In genomic region chr1:120684397-120684796, GRCh38 we compare ENCODE assay signal across 7 cellular contexts. TPM values are rescaled to one million over a fixed set of nuclear protein-coding genes. Genes with fewer than 3 reads are reported as not detected.
DNase-seq lines count a peak whose midpoint lies in the region; ATAC-seq and TF ChIP-seq lines count a peak whose summit lies in the region.
"Not testable (repeated sequence)": the region's sequence is repeated elsewhere in the genome, so short reads cannot be mapped to it uniquely, and the experiment has no call there.

No MANE protein-coding gene starts in this region.

- not testable (repeated sequence) for H3K36me3 ChIP-seq in CD8-positive, alpha-beta T cell (ENCODE audit: insufficient read depth, low read length); RWPE2 (ENCODE audit: low read depth); mucosa of descending colon (ENCODE audit: low read depth); gastrocnemius medialis

- TF ChIP-seq CTCF in CD8-positive, alpha-beta T cell (IDR thresholded peaks at IDR 0.05), result peak; percentile 8
- not testable (repeated sequence) for TF ChIP-seq CTCF in RWPE2 (IDR thresholded peaks at IDR 0.05; ENCODE audit: poor library complexity, severe bottlenecking); mucosa of descending colon (IDR thresholded peaks at IDR 0.05); gastrocnemius medialis (IDR thresholded peaks at IDR 0.05 in 4 of 5, conservative IDR thresholded peaks at IDR 0.05 in 1 of 5)

- not testable (repeated sequence) for TF ChIP-seq POLR2A in gastrocnemius medialis (IDR thresholded peaks at IDR 0.05)

- H3K4me3 ChIP-seq in CD8-positive, alpha-beta T cell (ENCODE audit: low read depth, low read length); RWPE2 (ENCODE audit: severe bottlenecking); mucosa of descending colon; gastrocnemius medialis: not testable (repeated sequence)

- POLR2A ChIA-PET in CD8-positive, alpha-beta T cell (lab: Charles Lee), result not testable (repeated sequence)

- intact Hi-C loops in CD8-positive, alpha-beta T cell (cut with DNase I, micrococcal nuclease); left ventricle myocardium superior (cut with micrococcal nuclease); mucosa of descending colon (cut with DNase I, micrococcal nuclease); gastrocnemius medialis (cut with DNase I; ENCODE audit: low total_unique reads): not testable (repeated sequence)

- ATAC-seq in CD8-positive, alpha-beta T cell, result peak; percentile 82
- ATAC-seq in RWPE2 (ENCODE audit: low read depth), result peak; percentile 73; the same call in 2 of the 3 replicates
- ATAC-seq in activated CD8-positive, alpha-beta memory T cell treated with anti-CD3 and anti-CD28 coated beads, Interleukin-2, amount 10 ng/mL, durations not matched to agents 7 days and 5 days, result peak; percentile 74
- ATAC-seq in effector memory CD8-positive, alpha-beta T cell (replicated peaks), result peak; percentile 55
- ATAC-seq in left ventricle myocardium superior, result peak; percentile 76
- peak; percentile 77 for ATAC-seq in mucosa of descending colon
- ATAC-seq in gastrocnemius medialis, result peak; percentile 80 to 96

- not testable (repeated sequence) for H3K4me1 Mint-ChIP-seq in CD8-positive, alpha-beta T cell (ENCODE audit: low read depth); activated CD8-positive, alpha-beta memory T cell treated with anti-CD3 and anti-CD28 coated beads, Interleukin-2, amount 10 ng/mL, durations not matched to agents 7 days and 5 days; effector memory CD8-positive, alpha-beta T cell (ENCODE audit: low read depth in 2 of 2)

- CTCF ChIA-PET in CD8-positive, alpha-beta T cell (lab: Charles Lee); activated CD8-positive, alpha-beta memory T cell treated with anti-CD3 and anti-CD28 coated beads, Interleukin-2, amount 10 ng/mL, durations not matched to agents 7 days and 5 days (lab: Charles Lee): not testable (repeated sequence)

- H3K27me3 ChIP-seq in CD8-positive, alpha-beta T cell (ENCODE audit: insufficient read depth, low read length); RWPE2 (ENCODE audit: insufficient read depth, poor library complexity, severe bottlenecking); gastrocnemius medialis: not testable (repeated sequence)

- not testable (repeated sequence) for H3K9me3 Mint-ChIP-seq in CD8-positive, alpha-beta T cell; activated CD8-positive, alpha-beta memory T cell treated with anti-CD3 and anti-CD28 coated beads, Interleukin-2, amount 10 ng/mL, durations not matched to agents 7 days and 5 days (ENCODE audit: low read depth); effector memory CD8-positive, alpha-beta T cell

- DNase-seq in CD8-positive, alpha-beta T cell; RWPE2 (ENCODE audit: low spot score); activated CD8-positive, alpha-beta memory T cell treated with anti-CD3 and anti-CD28 coated beads, Interleukin-2, amount 10 ng/mL, durations not matched to agents 7 days and 5 days; effector memory CD8-positive, alpha-beta T cell; left ventricle myocardium superior; mucosa of descending colon; gastrocnemius medialis: not testable (repeated sequence)

- not testable (repeated sequence) for H3K4me1 ChIP-seq in CD8-positive, alpha-beta T cell (ENCODE audit: insufficient read depth, low read length); RWPE2 (ENCODE audit: insufficient read depth, poor library complexity, severe bottlenecking); mucosa of descending colon (ENCODE audit: low read depth); gastrocnemius medialis

- not testable (repeated sequence) for H3K27me3 Mint-ChIP-seq in CD8-positive, alpha-beta T cell (ENCODE audit: low read depth); activated CD8-positive, alpha-beta memory T cell treated with anti-CD3 and anti-CD28 coated beads, Interleukin-2, amount 10 ng/mL, durations not matched to agents 7 days and 5 days; effector memory CD8-positive, alpha-beta T cell

- not testable (repeated sequence) for H3K36me3 Mint-ChIP-seq in CD8-positive, alpha-beta T cell; activated CD8-positive, alpha-beta memory T cell treated with anti-CD3 and anti-CD28 coated beads, Interleukin-2, amount 10 ng/mL, durations not matched to agents 7 days and 5 days; effector memory CD8-positive, alpha-beta T cell (ENCODE audit: insufficient read depth)

- H3K9me3 ChIP-seq in CD8-positive, alpha-beta T cell (ENCODE audit: low read length); RWPE2 (ENCODE audit: severe bottlenecking); mucosa of descending colon; gastrocnemius medialis: not testable (repeated sequence)

- H3K27ac Mint-ChIP-seq in CD8-positive, alpha-beta T cell; activated CD8-positive, alpha-beta memory T cell treated with anti-CD3 and anti-CD28 coated beads, Interleukin-2, amount 10 ng/mL, durations not matched to agents 7 days and 5 days; effector memory CD8-positive, alpha-beta T cell: not testable (repeated sequence)

- in situ Hi-C loops in gastrocnemius medialis (cut with MboI; ENCODE audit: low sequenced_read_pairs in 4 of 4), result not testable (repeated sequence)

- H3K27ac ChIP-seq in CD8-positive, alpha-beta T cell (ENCODE audit: low read depth, low read length); RWPE2 (ENCODE audit: poor library complexity, severe bottlenecking); gastrocnemius medialis: not testable (repeated sequence)

- not testable (repeated sequence) for H3K4me3 Mint-ChIP-seq in CD8-positive, alpha-beta T cell; activated CD8-positive, alpha-beta memory T cell treated with anti-CD3 and anti-CD28 coated beads, Interleukin-2, amount 10 ng/mL, durations not matched to agents 7 days and 5 days; effector memory CD8-positive, alpha-beta T cell

RNA-seq across cellular contexts. Expression of gene NBPF26, which starts 39.3 kb away (rescaled TPM):
- total RNA-seq in CD8-positive, alpha-beta T cell, result 10 to 100 TPM; 33.4 to 38.2 TPM
- total RNA-seq in activated CD8-positive, alpha-beta memory T cell treated with anti-CD3 and anti-CD28 coated beads, Interleukin-2, amount 10 ng/mL, durations not matched to agents 7 days and 5 days, result 10 to 100 TPM; 33.8 to 41.0 TPM
- total RNA-seq in left ventricle myocardium superior (0.64 TPM), mucosa of descending colon (10 to 100 TPM in 2 of 3 donors, 1 to 10 TPM in 1; 8.0 to 31.3 (median 12.4) TPM), gastrocnemius medialis (1 to 10 TPM; 3.1 to 7.2 (median 6.6) TPM)
